18 cellular contexts compared by ENCODE assay signal in genomic region chr14:34161351-34162169, GRCh38.
A peak's percentile ranks its signal among the peaks of the same experiment; 100 is the strongest.
DNase-seq lines count a peak whose midpoint lies in the region; ATAC-seq and TF ChIP-seq lines count a peak whose summit lies in the region.
"Had no signal": no experiment of that assay in that cellular context is flagged by ENCODE, and none has a peak within 500 bp of the region (broad histone marks: within the 10 kb centered on the region; RNA-seq: fewer than 3 reads in every experiment).

No MANE protein-coding gene starts in this region.

- intact Hi-C loops in activated CD4-positive, alpha-beta T cell treated with anti-CD3 and anti-CD28 coated beads for 36 hours (cut with DNase I, micrococcal nuclease): no loop called here
- intact Hi-C loops in activated T-helper 1 cell treated with anti-CD3 and anti-CD28 coated beads, Interleukin-12 subunit alpha, Interleukin-12 subunit beta, Interleukin-2, Interleukin-4 antibody, amounts not matched to agents 30 ng/mL and 10 ng/mL and 1 ng/mL, durations not matched to agents 14 hours and 24 hours and 36 hours (cut with micrococcal nuclease): no loop called here
- intact Hi-C loops in sciatic nerve (cut with DNase I): no loop called here

- CTCF ChIA-PET in activated CD4-positive, alpha-beta T cell treated with anti-CD3 and anti-CD28 coated beads for 36 hours (lab: Charles Lee): interaction anchor here (0.5 to 1.0 kb wide), 2 partner anchors 66 to 1494 kb away, joined by 3 read pairs; no protein-coding TSS in a partner anchor

- no peak overlapping the region for H3K4me3 Mint-ChIP-seq in activated CD4-positive, alpha-beta T cell treated with anti-CD3 and anti-CD28 coated beads for 36 hours
- peak overlapping the region; percentile 25 for H3K4me3 Mint-ChIP-seq in activated T-helper 17 cell treated with anti-CD3 and anti-CD28 coated beads, Interleukin-2, amount 50 U/mL, for 72 hours
- H3K4me3 Mint-ChIP-seq in activated T-helper 1 cell treated with anti-CD3 and anti-CD28 coated beads, Interleukin-12 subunit alpha, Interleukin-12 subunit beta, Interleukin-2, Interleukin-4 antibody, amounts not matched to agents 30 ng/mL and 10 ng/mL and 1 ng/mL, durations not matched to agents 14 hours and 24 hours and 36 hours: no peak overlapping the region

- H3K36me3 Mint-ChIP-seq in activated CD4-positive, alpha-beta T cell treated with anti-CD3 and anti-CD28 coated beads for 36 hours (ENCODE audit: low read depth): no peaks in the 10 kb centered on the region
- no peaks in the 10 kb centered on the region for H3K36me3 Mint-ChIP-seq in activated T-helper 17 cell treated with anti-CD3 and anti-CD28 coated beads, Interleukin-2, amount 50 U/mL, for 72 hours (ENCODE audit: low read depth)
- no peaks in the 10 kb centered on the region for H3K36me3 Mint-ChIP-seq in activated T-helper 1 cell treated with anti-CD3 and anti-CD28 coated beads, Interleukin-12 subunit alpha, Interleukin-12 subunit beta, Interleukin-2, Interleukin-4 antibody, amounts not matched to agents 30 ng/mL and 10 ng/mL and 1 ng/mL, durations not matched to agents 14 hours and 24 hours and 36 hours (ENCODE audit: low read depth)

- H3K27ac Mint-ChIP-seq in activated CD4-positive, alpha-beta T cell treated with anti-CD3 and anti-CD28 coated beads for 36 hours: no peak overlapping the region
- H3K27ac Mint-ChIP-seq in activated T-helper 17 cell treated with anti-CD3 and anti-CD28 coated beads, Interleukin-2, amount 50 U/mL, for 72 hours: peak overlapping the region; percentile 26
- H3K27ac Mint-ChIP-seq in activated T-helper 1 cell treated with anti-CD3 and anti-CD28 coated beads, Interleukin-12 subunit alpha, Interleukin-12 subunit beta, Interleukin-2, Interleukin-4 antibody, amounts not matched to agents 30 ng/mL and 10 ng/mL and 1 ng/mL, durations not matched to agents 14 hours and 24 hours and 36 hours: no peak overlapping the region

- H3K27me3 Mint-ChIP-seq in activated CD4-positive, alpha-beta T cell treated with anti-CD3 and anti-CD28 coated beads for 36 hours: no peaks in the 10 kb centered on the region
- no peaks in the 10 kb centered on the region for H3K27me3 Mint-ChIP-seq in activated T-helper 17 cell treated with anti-CD3 and anti-CD28 coated beads, Interleukin-2, amount 50 U/mL, for 72 hours
- H3K27me3 Mint-ChIP-seq in activated T-helper 1 cell treated with anti-CD3 and anti-CD28 coated beads, Interleukin-12 subunit alpha, Interleukin-12 subunit beta, Interleukin-2, Interleukin-4 antibody, amounts not matched to agents 30 ng/mL and 10 ng/mL and 1 ng/mL, durations not matched to agents 14 hours and 24 hours and 36 hours (ENCODE audit: insufficient read depth): peaks cover 8% of the 10 kb centered on the region

- POLR2A ChIA-PET in activated CD4-positive, alpha-beta T cell treated with anti-CD3 and anti-CD28 coated beads for 36 hours (lab: Charles Lee): no interaction called here

- H3K27ac ChIP-seq in foreskin keratinocyte: peak overlapping the region; percentile 25
- H3K27ac ChIP-seq: SJSA1 had no signal

- peaks cover 12% of the 10 kb centered on the region for H3K4me1 Mint-ChIP-seq in activated CD4-positive, alpha-beta T cell treated with anti-CD3 and anti-CD28 coated beads for 36 hours
- H3K4me1 Mint-ChIP-seq in activated T-helper 17 cell treated with anti-CD3 and anti-CD28 coated beads, Interleukin-2, amount 50 U/mL, for 72 hours: peaks cover 6% of the 10 kb centered on the region
- peaks cover 20% of the 10 kb centered on the region for H3K4me1 Mint-ChIP-seq in activated T-helper 1 cell treated with anti-CD3 and anti-CD28 coated beads, Interleukin-12 subunit alpha, Interleukin-12 subunit beta, Interleukin-2, Interleukin-4 antibody, amounts not matched to agents 30 ng/mL and 10 ng/mL and 1 ng/mL, durations not matched to agents 14 hours and 24 hours and 36 hours (ENCODE audit: low read depth)

- peak; percentile 53 for ATAC-seq in activated CD4-positive, alpha-beta T cell treated with anti-CD3 and anti-CD28 coated beads for 36 hours
- ATAC-seq in activated T-helper 17 cell treated with anti-CD3 and anti-CD28 coated beads, Interleukin-2, amount 50 U/mL, for 72 hours (replicated peaks): peak; percentile 84
- peak; percentile 68 for ATAC-seq in foreskin keratinocyte
- no peak for ATAC-seq in sciatic nerve
- ATAC-seq in GM18519 (IDR thresholded peaks at IDR 0.05; ENCODE audit: low FRiP score, unreplicated experiment): no peak
- ATAC-seq: K562 had no signal

- H3K9me3 Mint-ChIP-seq in activated CD4-positive, alpha-beta T cell treated with anti-CD3 and anti-CD28 coated beads for 36 hours (ENCODE audit: low read depth): no peaks in the 10 kb centered on the region
- no peaks in the 10 kb centered on the region for H3K9me3 Mint-ChIP-seq in activated T-helper 17 cell treated with anti-CD3 and anti-CD28 coated beads, Interleukin-2, amount 50 U/mL, for 72 hours
- H3K9me3 Mint-ChIP-seq in activated T-helper 1 cell treated with anti-CD3 and anti-CD28 coated beads, Interleukin-12 subunit alpha, Interleukin-12 subunit beta, Interleukin-2, Interleukin-4 antibody, amounts not matched to agents 30 ng/mL and 10 ng/mL and 1 ng/mL, durations not matched to agents 14 hours and 24 hours and 36 hours: no peaks in the 10 kb centered on the region

- H3K27me3 ChIP-seq in foreskin keratinocyte: no peaks in the 10 kb centered on the region
- H3K27me3 ChIP-seq: SJSA1 had no signal

- DNase-seq in activated CD4-positive, alpha-beta T cell treated with anti-CD3 and anti-CD28 coated beads for 36 hours: no peak
- no peak for DNase-seq in activated CD4-positive, alpha-beta T cell treated with anti-CD3 and anti-CD28 coated beads, Interleukin-2, amount 50 U/mL, for 4 hours
- DNase-seq in HPDE6-E6E7 (ENCODE audit: extremely low spot score) (peak; percentile 29), foreskin keratinocyte (peak; percentile 74 to 84), sciatic nerve (ENCODE audit: low spot score) (no peak)
- DNase-seq in activated T-helper 1 cell treated with anti-CD3 and anti-CD28 coated beads, Interleukin-12 subunit alpha, Interleukin-12 subunit beta, Interleukin-2, Interleukin-4 antibody, amounts not matched to agents 30 ng/mL and 10 ng/mL and 1 ng/mL, durations not matched to agents 14 hours and 24 hours and 36 hours (ENCODE audit: low spot score): no peak
- DNase-seq: 8988T, C1 segment of cervical spinal cord, EL, HCEC 1CT, NCI-H1092, NCI-H1694 treated with DMSO at 0.1 percent for 48 hours, NCI-H446 treated with DMSO at 0.1 percent for 48 hours, NCI-H774 had no signal

- TF ChIP-seq CTCF in foreskin keratinocyte (conservative IDR thresholded peaks at IDR 0.05): no peak

- H3K4me1 ChIP-seq in foreskin keratinocyte: peaks cover 15% of the 10 kb centered on the region
- H3K4me1 ChIP-seq: SJSA1 had no signal

Comparison
In these comparisons a context has a peak if more than half of its experiments do, and no peak if none do; other contexts are left out.
1. ATAC-seq: peak in activated CD4-positive, alpha-beta T cell treated with anti-CD3 and anti-CD28 coated beads for 36 hours (single experiment), activated T-helper 17 cell treated with anti-CD3 and anti-CD28 coated beads, Interleukin-2, amount 50 U/mL, for 72 hours (single experiment) and foreskin keratinocyte (single experiment); none in sciatic nerve (single experiment) and GM18519 (single experiment).
2. DNase-seq: peak in HPDE6-E6E7 (single experiment) and foreskin keratinocyte (2 of 2); none in activated CD4-positive, alpha-beta T cell treated with anti-CD3 and anti-CD28 coated beads for 36 hours (single experiment), activated CD4-positive, alpha-beta T cell treated with anti-CD3 and anti-CD28 coated beads, Interleukin-2, amount 50 U/mL, for 4 hours (0 of 2), activated T-helper 1 cell treated with anti-CD3 and anti-CD28 coated beads, Interleukin-12 subunit alpha, Interleukin-12 subunit beta, Interleukin-2, Interleukin-4 antibody, amounts not matched to agents 30 ng/mL and 10 ng/mL and 1 ng/mL, durations not matched to agents 14 hours and 24 hours and 36 hours (single experiment) and sciatic nerve (single experiment).